Comparison of ENCODE assay signal across 29 cellular contexts in the genomic region with DNA sequence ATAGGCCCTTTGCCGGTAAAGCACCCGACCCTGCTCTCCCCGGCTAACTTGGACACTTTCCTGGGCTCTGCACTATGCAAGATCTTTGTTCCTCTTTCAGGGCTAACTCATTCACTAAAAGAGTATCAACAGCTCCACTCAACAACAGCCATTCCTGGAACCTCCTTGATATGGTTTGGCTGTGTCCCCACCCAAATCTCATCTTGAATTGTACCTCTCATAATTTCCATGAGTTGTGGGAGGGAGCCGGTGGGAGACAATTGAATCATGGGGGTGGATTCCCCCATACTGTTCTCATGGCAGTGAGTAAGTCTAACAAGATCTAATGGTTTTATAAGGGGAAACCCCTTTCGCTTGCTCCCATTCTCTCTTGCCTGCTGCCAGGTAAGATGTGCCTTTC.
"Had no signal": no experiment of that assay in that cellular context is flagged by ENCODE, and none has a peak within 500 bp of the region (broad histone marks: within the 10 kb centered on the region; RNA-seq: fewer than 3 reads in every experiment).

No MANE protein-coding gene starts in this region.

- H3K9me3 ChIP-seq: left lung, mucosa of descending colon, prostate gland, right atrium auricular region, thoracic aorta, tibial nerve, upper lobe of left lung had no signal

- H3K4me1 Mint-ChIP-seq: naive B cell had no signal

- DNase-seq: dermis blood vessel endothelial cell; effector memory CD4-positive, alpha-beta T cell; foreskin melanocyte; glutamatergic neuron; heart right ventricle; hippocampal formation; left cardiac atrium; left lung; mesenchymal stem cell; mucosa of descending colon; naive B cell; nucleus accumbens; stimulated activated CD4-positive, alpha-beta T cell treated with anti-CD3 and anti-CD28 coated beads, Interleukin-12 subunit alpha, Interleukin-12 subunit beta, amount 100 ng/mL, for 4 hours; stimulated activated CD4-positive, alpha-beta T cell treated with anti-CD3 and anti-CD28 coated beads, Interleukin-1b, Interleukin-23, amount 100 ng/mL, for 48 hours; stimulated activated CD4-positive, alpha-beta T cell treated with anti-CD3 and anti-CD28 coated beads, Interleukin-4, amount 100 ng/mL, for 1 hour; stimulated activated CD8-positive, alpha-beta memory T cell treated with anti-CD3 and anti-CD28 coated beads, Interleukin-4, amount 100 ng/mL, for 48 hours; stimulated activated naive CD4-positive, alpha-beta T cell; substantia nigra; upper lobe of left lung had no signal

- H3K36me3 ChIP-seq: esophagus muscularis mucosa, heart right ventricle, left lung, prostate gland, right atrium auricular region, thoracic aorta, tibial nerve, upper lobe of left lung had no signal

- H3K4me1 ChIP-seq: heart right ventricle, left lung, prostate gland, right atrium auricular region, tibial nerve, upper lobe of left lung had no signal

- H3K4me3 Mint-ChIP-seq: mesothelial cell of epicardium; naive B cell; natural killer cell treated with Interleukin-12 subunit alpha and Interleukin-12 subunit beta and Interleukin-15 and Interleukin-18, amount 100 ng/mL, for 72 hours had no signal

- H3K27ac Mint-ChIP-seq: mesothelial cell of epicardium; naive B cell; natural killer cell treated with Interleukin-12 subunit alpha and Interleukin-12 subunit beta and Interleukin-15 and Interleukin-18, amount 100 ng/mL, for 72 hours had no signal

- H3K27me3 Mint-ChIP-seq: natural killer cell treated with Interleukin-12 subunit alpha and Interleukin-12 subunit beta and Interleukin-15 and Interleukin-18, amount 100 ng/mL, for 72 hours had no signal

- H3K4me3 ChIP-seq: coronary artery, esophagus muscularis mucosa, heart right ventricle, left lung, mucosa of descending colon, prostate gland, right atrium auricular region, smooth muscle cell, thoracic aorta, tibial nerve, upper lobe of left lung had no signal

- H3K36me3 Mint-ChIP-seq: naive B cell; natural killer cell treated with Interleukin-12 subunit alpha and Interleukin-12 subunit beta and Interleukin-15 and Interleukin-18, amount 100 ng/mL, for 72 hours had no signal

- H3K9me3 Mint-ChIP-seq: natural killer cell treated with Interleukin-12 subunit alpha and Interleukin-12 subunit beta and Interleukin-15 and Interleukin-18, amount 100 ng/mL, for 72 hours had no signal

- H3K4me2 ChIP-seq: smooth muscle cell had no signal

- ATAC-seq: left cardiac atrium, left lung, mucosa of descending colon, sciatic nerve had no signal

- H3K27me3 ChIP-seq: esophagus muscularis mucosa, heart right ventricle, left lung, right atrium auricular region, tibial nerve, upper lobe of left lung had no signal

- H3K27ac ChIP-seq: coronary artery, heart right ventricle, left lung, prostate gland, right atrium auricular region, thoracic aorta, tibial nerve, upper lobe of left lung had no signal
